19 cellular contexts compared by ENCODE assay signal in genomic region chr15:49023354-49023753, GRCh38. TPM values are rescaled to one million over a fixed set of nuclear protein-coding genes. Genes with fewer than 3 reads are reported as not detected.
DNase-seq lines count a peak whose midpoint lies in the region; ATAC-seq and TF ChIP-seq lines count a peak whose summit lies in the region.
"Had no signal": no experiment of that assay in that cellular context is flagged by ENCODE, and none has a peak within 500 bp of the region (broad histone marks: within the 10 kb centered on the region; RNA-seq: fewer than 3 reads in every experiment).

No MANE protein-coding gene starts in this region.

- peak; percentile 70 for ATAC-seq in GM21619 (IDR thresholded peaks at IDR 0.05; ENCODE audit: unreplicated experiment)
- ATAC-seq in HG03196 (IDR thresholded peaks at IDR 0.05; ENCODE audit: unreplicated experiment): peak; percentile 62
- no peak for ATAC-seq in GM19324 (IDR thresholded peaks at IDR 0.05; ENCODE audit: low FRiP score, unreplicated experiment)
- ATAC-seq: foreskin keratinocyte, WTC11 had no signal

- H3K36me3 Mint-ChIP-seq in activated CD4-positive, alpha-beta T cell treated with anti-CD3 and anti-CD28 coated beads, Interleukin-2, amount 10 ng/mL, durations not matched to agents 24 days and 14 days (ENCODE audit: low read depth): peaks cover 60% of the 10 kb centered on the region

- peaks cover 21% of the 10 kb centered on the region for H3K4me1 Mint-ChIP-seq in activated CD4-positive, alpha-beta T cell treated with anti-CD3 and anti-CD28 coated beads, Interleukin-2, amount 10 ng/mL, durations not matched to agents 24 days and 14 days
- H3K4me1 Mint-ChIP-seq: WTC11 had no signal

- no peaks in the 10 kb centered on the region for H3K27me3 ChIP-seq in uterus
- H3K27me3 ChIP-seq: dorsolateral prefrontal cortex, foreskin keratinocyte, spleen, tibial nerve had no signal

- H3K4me3 ChIP-seq in fibroblast of villous mesenchyme (ENCODE audit: low read depth, low read length): no peak overlapping the region
- H3K4me3 ChIP-seq in uterus: no peak overlapping the region
- H3K4me3 ChIP-seq: dorsolateral prefrontal cortex, spleen, tibial nerve had no signal

- no peak for DNase-seq in activated CD4-positive, alpha-beta T cell treated with anti-CD3 and anti-CD28 coated beads, Interleukin-2, amount 10 ng/mL, durations not matched to agents 24 days and 14 days
- DNase-seq in activated CD4-positive, alpha-beta T cell treated with anti-CD3 and anti-CD28 coated beads for 4 hours: no peak
- DNase-seq in fibroblast of villous mesenchyme (ENCODE audit: low read depth) (peak; percentile 44), anterior cingulate cortex (lab: John Stamatoyannopoulos, UW) (no peak), uterus (no peak)
- DNase-seq: 8988T; activated T-cell treated with anti-CD3 and anti-CD28 coated beads, Interleukin-2, amount 50 U/mL, for 48 hours; Caco-2; dorsolateral prefrontal cortex; foreskin keratinocyte; mesenchymal stem cell; occipital lobe; OCI-M1; spleen had no signal

- intact Hi-C loops in activated CD4-positive, alpha-beta T cell treated with anti-CD3 and anti-CD28 coated beads, Interleukin-2, amount 10 ng/mL, durations not matched to agents 24 days and 14 days (cut with micrococcal nuclease): loop anchor here (10.0 kb wide), 1 partner anchor 1111 kb away; no protein-coding TSS in a partner anchor
- intact Hi-C loops in uterus (cut with DNase I; ENCODE audit: low total_unique reads): loop anchor here (10.0 kb wide), 1 partner anchor 1261 kb away; no protein-coding TSS in a partner anchor

- H3K27me3 Mint-ChIP-seq in activated CD4-positive, alpha-beta T cell treated with anti-CD3 and anti-CD28 coated beads, Interleukin-2, amount 10 ng/mL, durations not matched to agents 24 days and 14 days: no peaks in the 10 kb centered on the region

- no peak for TF ChIP-seq POLR2A in uterus (IDR thresholded peaks at IDR 0.05)

- peak overlapping the region; percentile 48 for H3K27ac Mint-ChIP-seq in activated CD4-positive, alpha-beta T cell treated with anti-CD3 and anti-CD28 coated beads, Interleukin-2, amount 10 ng/mL, durations not matched to agents 24 days and 14 days
- H3K27ac Mint-ChIP-seq: WTC11 had no signal

- no peak overlapping the region for H3K27ac ChIP-seq in uterus
- H3K27ac ChIP-seq: foreskin keratinocyte, spleen, tibial nerve had no signal

- no peak overlapping the region for H3K4me3 Mint-ChIP-seq in activated CD4-positive, alpha-beta T cell treated with anti-CD3 and anti-CD28 coated beads, Interleukin-2, amount 10 ng/mL, durations not matched to agents 24 days and 14 days
- H3K4me3 Mint-ChIP-seq: WTC11 had no signal

- no peaks in the 10 kb centered on the region for H3K36me3 ChIP-seq in uterus

- no peaks in the 10 kb centered on the region for H3K4me1 ChIP-seq in uterus
- H3K4me1 ChIP-seq: Caco-2, foreskin keratinocyte, spleen, tibial nerve had no signal

- H3K9me3 ChIP-seq in uterus: no peaks in the 10 kb centered on the region
- H3K9me3 ChIP-seq: Caco-2, spleen, tibial nerve had no signal

- H3K9me3 Mint-ChIP-seq in activated CD4-positive, alpha-beta T cell treated with anti-CD3 and anti-CD28 coated beads, Interleukin-2, amount 10 ng/mL, durations not matched to agents 24 days and 14 days: peaks cover 3% of the 10 kb centered on the region
- H3K9me3 Mint-ChIP-seq: WTC11 had no signal

- TF ChIP-seq CTCF in fibroblast of villous mesenchyme (IDR thresholded peaks at IDR 0.05; ENCODE audit: insufficient read depth, low read depth, low read length) (no peak), uterus (IDR thresholded peaks at IDR 0.05) (no peak)

RNA-seq across cellular contexts. Expression of gene SECISBP2L, which starts 22.9 kb away (rescaled TPM):
- total RNA-seq in activated CD4-positive, alpha-beta T cell treated with anti-CD3 and anti-CD28 coated beads, Interleukin-2, amount 10 ng/mL, durations not matched to agents 24 days and 14 days: 38.1 and 40.0 TPM in 2 replicates
- 43.5 and 74.3 TPM in 2 replicates for total RNA-seq in fibroblast of villous mesenchyme
- 10 to 100 TPM; 24.8 to 73.9 (median 47.6) TPM for total RNA-seq in uterus

RNA-seq across cellular contexts. Expression of gene SHC4, which starts 59.6 kb away (rescaled TPM):
- 20.4 and 21.2 TPM in 2 replicates for total RNA-seq in activated CD4-positive, alpha-beta T cell treated with anti-CD3 and anti-CD28 coated beads, Interleukin-2, amount 10 ng/mL, durations not matched to agents 24 days and 14 days
- total RNA-seq in fibroblast of villous mesenchyme: 2.3 and 3.5 TPM in 2 replicates
- 1 to 10 TPM in 2 of 4 donors, under 1 TPM in 1, not detected in 1; 0.88 to 6.8 (median 5.0) TPM for total RNA-seq in uterus
- total RNA-seq: Caco-2 had no signal
